Comparison of ENCODE assay signal across 27 cellular contexts in the genomic region with DNA sequence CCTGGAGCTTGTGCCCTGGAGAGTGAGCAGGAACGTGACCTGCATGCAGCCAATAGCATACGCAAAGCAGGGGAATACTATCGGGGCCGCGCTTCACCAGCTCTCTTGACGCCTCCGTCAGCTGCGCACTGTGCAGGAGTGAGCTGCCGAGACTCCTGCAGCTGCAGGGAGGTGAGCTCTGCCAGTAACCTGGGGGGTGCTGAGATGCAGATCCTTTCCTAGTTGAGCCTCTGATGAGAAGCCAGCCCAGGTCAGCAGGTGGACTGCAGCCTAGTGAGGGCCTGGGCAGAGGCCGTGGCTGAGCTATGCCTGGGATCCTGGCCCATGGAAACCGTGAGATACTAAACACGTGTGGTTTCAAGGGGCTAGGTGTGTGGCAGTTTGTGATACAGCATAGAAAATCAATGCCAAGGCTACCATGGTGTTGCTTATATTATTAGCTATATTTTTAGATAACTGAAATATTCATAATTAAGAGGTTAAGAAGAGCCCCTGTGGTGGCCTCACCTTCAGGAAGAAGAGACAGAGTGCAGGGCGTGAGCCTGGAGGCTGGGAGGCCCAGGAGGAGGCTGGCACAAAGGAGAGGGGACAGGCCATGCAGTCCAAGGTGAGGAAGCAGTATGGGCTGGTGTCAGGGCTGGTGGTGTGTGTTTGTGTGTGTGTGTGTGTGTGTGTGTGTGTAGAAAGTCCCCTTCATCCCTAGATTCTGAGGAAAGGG. TPM values are rescaled to one million over a fixed set of nuclear protein-coding genes. Genes with fewer than 3 reads are reported as not detected.
"Had no signal": no experiment of that assay in that cellular context is flagged by ENCODE, and none has a peak within 500 bp of the region (broad histone marks: within the 10 kb centered on the region; RNA-seq: fewer than 3 reads in every experiment).

No MANE protein-coding gene starts in this region.

- H3K4me3 ChIP-seq: coronary artery, heart right ventricle, right atrium auricular region, stomach had no signal

- H3K9me3 ChIP-seq: heart right ventricle, right atrium auricular region, stomach had no signal

- H3K36me3 ChIP-seq: heart right ventricle, right atrium auricular region, stomach had no signal

- ATAC-seq: naive thymus-derived CD4-positive, alpha-beta T cell had no signal

- H3K27me3 ChIP-seq: right atrium auricular region had no signal

- DNase-seq: effector CD8-positive, alpha-beta T cell; heart right ventricle; hypothalamus; kidney glomerular epithelial cell; mesendoderm; naive thymus-derived CD4-positive, alpha-beta T cell; small intestine; stimulated activated CD4-positive, alpha-beta T cell treated with anti-CD3 and anti-CD28 coated beads, Interleukin-12 subunit alpha, Interleukin-12 subunit beta, amount 100 ng/mL, for 4 hours; stimulated activated naive CD4-positive, alpha-beta T cell; stomach; substantia nigra had no signal

- H3K4me1 ChIP-seq: heart right ventricle, right atrium auricular region, stomach had no signal

- H3K27ac ChIP-seq: coronary artery, heart right ventricle, right atrium auricular region, stomach had no signal

- H3K36me3 Mint-ChIP-seq: naive thymus-derived CD4-positive, alpha-beta T cell had no signal

- H3K4me1 Mint-ChIP-seq: naive thymus-derived CD4-positive, alpha-beta T cell had no signal

- H3K27ac Mint-ChIP-seq: type B pancreatic cell had no signal

- H3K4me3 Mint-ChIP-seq: naive thymus-derived CD4-positive, alpha-beta T cell; type B pancreatic cell had no signal

- FAIRE-seq: frontal cortex, islet of Langerhans, small intestine, urothelium cell line had no signal

RNA-seq across cellular contexts. Expression of a gene that starts 5.9 kb away (rescaled TPM):
- total RNA-seq: dermis microvascular lymphatic vessel endothelial cell; frontal cortex; glomerular endothelial cell; heart right ventricle; liver; lung microvascular endothelial cell; mononuclear cell; naive thymus-derived CD4-positive, alpha-beta T cell; osteocyte; posterior vena cava; right atrium auricular region; stomach had no signal
- polyA plus RNA-seq: esophagus; heart right ventricle; liver; naive thymus-derived CD4-positive, alpha-beta T cell; neural cell; small intestine; stomach; thymus had no signal

RNA-seq across cellular contexts. Expression of a gene that starts 20.4 kb away (rescaled TPM):
- polyA plus RNA-seq: naive thymus-derived CD4-positive, alpha-beta T cell; neural cell had no signal
